Comparison of ENCODE assay signal across 1 cellular context in the genomic region with DNA sequence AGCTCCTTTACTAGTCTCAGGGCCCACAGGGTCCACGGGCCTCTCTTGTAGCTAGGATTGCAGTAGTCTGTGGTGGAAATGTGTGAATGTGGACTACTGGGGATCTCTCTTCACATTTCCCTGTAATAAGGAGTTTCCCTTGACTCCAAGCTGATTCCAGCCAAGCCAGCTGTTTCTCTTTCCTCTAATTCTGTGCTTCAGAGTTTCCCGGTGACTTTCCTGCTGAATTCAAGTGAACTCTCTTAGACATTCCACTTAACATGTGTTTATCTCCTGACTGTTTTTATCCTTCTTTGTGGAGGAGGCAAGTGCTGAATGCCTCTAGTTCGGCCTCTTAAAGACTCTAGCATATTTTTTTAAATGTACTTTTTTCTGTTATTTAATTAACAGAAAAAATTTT.
TF ChIP-seq lines count a peak whose summit lies in the region.

No MANE protein-coding gene starts in this region.

TF ChIP-seq in K562, 482 proteins besides CTCF, POLR2A, EP300 and RAD21 (continued from another document):
- TF ChIP-seq MGA (IDR thresholded peaks at IDR 0.05) (no peak), USF1 (CRISPR knock-in tag; IDR thresholded peaks at IDR 0.05) (no peak), KLF6 (CRISPR knock-in tag; IDR thresholded peaks at IDR 0.05; ENCODE audit: borderline replicate concordance) (no peak)
